ENCODE assay signal across 1 cellular context in genomic region chr20:17873410-17874270, GRCh38.
TF ChIP-seq lines count a peak whose summit lies in the region.

No MANE protein-coding gene starts in this region.

TF ChIP-seq in HepG2, 621 proteins besides CTCF, POLR2A, EP300 and RAD21 (continued from another document and continues in another):
- 0 out of 2 replicates have a peak, but pooled peaks have one; percentile 9 for TF ChIP-seq ZHX2 (IDR thresholded peaks at IDR 0.05; ENCODE audit: low read depth)
- no peak for TF ChIP-seq ZHX2 (CRISPR knock-in tag; IDR thresholded peaks at IDR 0.05; ENCODE audit: borderline replicate concordance)
- peak; percentile 58 for TF ChIP-seq FOXO1 (CRISPR knock-in tag; IDR thresholded peaks at IDR 0.05)
- no peak for TF ChIP-seq GZF1 (CRISPR knock-in tag; IDR thresholded peaks at IDR 0.05)
- peak; percentile 91 for TF ChIP-seq ZNF280D (CRISPR knock-in tag; IDR thresholded peaks at IDR 0.05)
- TF ChIP-seq FIP1L1 (IDR thresholded peaks at IDR 0.05; ENCODE audit: borderline replicate concordance, insufficient read depth, low read depth, low read length): 0 out of 2 replicates have a peak, but pooled peaks have one; percentile 45
- peak; percentile 73; the same call in 1 of the 2 replicates for TF ChIP-seq ZFX (CRISPR knock-in tag; IDR thresholded peaks at IDR 0.05; ENCODE audit: low read depth)
- TF ChIP-seq ZNF136 (CRISPR knock-in tag; IDR thresholded peaks at IDR 0.05; ENCODE audit: low read depth): no peak
- TF ChIP-seq RNF2 (conservative IDR thresholded peaks at IDR 0.05; ENCODE audit: low read depth): no peak
- no peak for TF ChIP-seq TOPORS (CRISPR knock-in tag; IDR thresholded peaks at IDR 0.05)
- no peak for TF ChIP-seq ZSCAN5A (CRISPR knock-in tag; IDR thresholded peaks at IDR 0.05; ENCODE audit: borderline replicate concordance)
- peak; percentile 72; the same call in 1 of the 2 replicates for TF ChIP-seq IKZF5 (CRISPR knock-in tag; IDR thresholded peaks at IDR 0.05)
- TF ChIP-seq ZFY (CRISPR knock-in tag; IDR thresholded peaks at IDR 0.05): peak; percentile 68
- peak; percentile 65 for TF ChIP-seq ZBTB38 (CRISPR knock-in tag; IDR thresholded peaks at IDR 0.05)
- peak; percentile 78; the same call in 1 of the 2 replicates for TF ChIP-seq MXD3 (CRISPR knock-in tag; IDR thresholded peaks at IDR 0.05)
- peak; percentile 74 for TF ChIP-seq SP5 (CRISPR knock-in tag; IDR thresholded peaks at IDR 0.05; ENCODE audit: borderline replicate concordance, low read depth)
- peak; percentile 8 to 9; a peak in 1 of 4 replicates for TF ChIP-seq NR2F1 (CRISPR knock-in tag; IDR thresholded peaks at IDR 0.05)
- peak; percentile 67 for TF ChIP-seq MXD1 (CRISPR knock-in tag; IDR thresholded peaks at IDR 0.05)
- TF ChIP-seq YEATS2 (CRISPR knock-in tag; IDR thresholded peaks at IDR 0.05; ENCODE audit: borderline replicate concordance): 0 out of 2 replicates have a peak, but pooled peaks have one; percentile 42
- peak; percentile 65; the same call in 1 of the 2 replicates for TF ChIP-seq THAP9 (CRISPR knock-in tag; IDR thresholded peaks at IDR 0.05; ENCODE audit: borderline replicate concordance)
- peak; percentile 54; the same call in 1 of the 2 replicates for TF ChIP-seq ZFP91 (CRISPR knock-in tag; IDR thresholded peaks at IDR 0.05; ENCODE audit: borderline replicate concordance)
- no peak for TF ChIP-seq ZBTB8A (CRISPR knock-in tag; IDR thresholded peaks at IDR 0.05; ENCODE audit: borderline replicate concordance, low read depth)
- peak; percentile 43; the same call in 1 of the 2 replicates for TF ChIP-seq TFDP1 (CRISPR knock-in tag; IDR thresholded peaks at IDR 0.05; ENCODE audit: borderline replicate concordance)
- TF ChIP-seq ZNF451 (CRISPR knock-in tag; IDR thresholded peaks at IDR 0.05): 0 out of 2 replicates have a peak, but pooled peaks have one; percentile 53
- peak; percentile 13; the same call in 1 of the 2 replicates for TF ChIP-seq TBX3 (IDR thresholded peaks at IDR 0.05; ENCODE audit: borderline replicate concordance)
- TF ChIP-seq ZKSCAN5 (CRISPR knock-in tag; IDR thresholded peaks at IDR 0.05): no peak
- TF ChIP-seq KLF6 (CRISPR knock-in tag; IDR thresholded peaks at IDR 0.05): 0 out of 2 replicates have a peak, but pooled peaks have one; percentile 42
- 0 out of 2 replicates have a peak, but pooled peaks have one; percentile 1 for TF ChIP-seq ZKSCAN8 (CRISPR knock-in tag; IDR thresholded peaks at IDR 0.05; ENCODE audit: borderline replicate concordance)
- no peak for TF ChIP-seq SOX6 (IDR thresholded peaks at IDR 0.05)
- TF ChIP-seq SOX6 (CRISPR knock-in tag; IDR thresholded peaks at IDR 0.05): peak; percentile 52
- TF ChIP-seq NFYC (CRISPR knock-in tag; IDR thresholded peaks at IDR 0.05): no peak
- no peak; the same call in 1 of the 2 replicates for TF ChIP-seq ZNF619 (CRISPR knock-in tag; IDR thresholded peaks at IDR 0.05)
- 0 out of 2 replicates have a peak, but pooled peaks have one; percentile 16 for TF ChIP-seq ZNF761 (CRISPR knock-in tag; conservative IDR thresholded peaks at IDR 0.05)
- no peak for TF ChIP-seq ZNF768 (CRISPR knock-in tag; IDR thresholded peaks at IDR 0.05)
- no peak for TF ChIP-seq ZBTB39 (CRISPR knock-in tag; IDR thresholded peaks at IDR 0.05)
- peak; percentile 40; the same call in 1 of the 2 replicates for TF ChIP-seq KLF11 (CRISPR knock-in tag; IDR thresholded peaks at IDR 0.05)
- TF ChIP-seq SRSF9 (IDR thresholded peaks at IDR 0.05; ENCODE audit: borderline replicate concordance, insufficient read depth, low read depth, low read length, poor library complexity, severe bottlenecking): no peak
- no peak for TF ChIP-seq JDP2 (CRISPR knock-in tag; IDR thresholded peaks at IDR 0.05; ENCODE audit: borderline replicate concordance)
- peak; percentile 68; the same call in 1 of the 2 replicates for TF ChIP-seq POGZ (CRISPR knock-in tag; IDR thresholded peaks at IDR 0.05)
